ENCODE assay signal across 8 cellular contexts in genomic region chrX:281166-281999, GRCh38. TPM values are rescaled to one million over a fixed set of nuclear protein-coding genes. Genes with fewer than 3 reads are reported as not detected.
DNase-seq lines count a peak whose midpoint lies in the region; ATAC-seq, FAIRE-seq and TF ChIP-seq lines count a peak whose summit lies in the region.

Gene PLCXD1 (plus strand): TSS chrX:281381. CDS start chrX:284188, 2,807 bp downstream.

- peaks cover 7% of the 10 kb centered on the region for H3K4me1 ChIP-seq in CD4-positive, alpha-beta memory T cell (ENCODE audit: insufficient read depth, low read length)
- peaks cover 4 to 27% of the 10 kb centered on the region in 2 experiments; a peak in 4 of 5 replicates for H3K4me1 ChIP-seq in K562 (replicated peaks in 1 of 2; ENCODE audit: control insufficient read depth in 2 of 2, insufficient read depth in 2 of 2, low read length in 2 of 2)

- no peaks in the 10 kb centered on the region for H3K9me1 ChIP-seq in K562 (ENCODE audit: control insufficient read depth, insufficient read depth, low read length)

- peak; percentile 44; the same call in 1 of the 2 replicates for TF ChIP-seq POLR2A in K562 (conservative IDR thresholded peaks at IDR 0.05)

- POLR2A ChIA-PET in CD4-positive, alpha-beta memory T cell (lab: Charles Lee; ENCODE audit: partially characterized antibody) = no interaction called here
- POLR2A ChIA-PET in K562 (lab: Yijun Ruan, JAX) = no interaction called here

- in situ Hi-C loops in K562 (cut with MboI) = no loop called here

- H3K79me2 ChIP-seq in K562 (ENCODE audit: control insufficient read depth, insufficient read depth, low read length) = peaks cover 41% of the 10 kb centered on the region

- no peak for TF ChIP-seq RAD21 in K562 (CRISPR knock-in tag; conservative IDR thresholded peaks at IDR 0.05 in 1 of 2, IDR thresholded peaks at IDR 0.05 in 1 of 2)

- peak within 1 kb of the TSS; percentile 80 to 94 for H3K9ac ChIP-seq in K562 (ENCODE audit: insufficient read depth in 1 of 2, low read depth in 2 of 2, low read length in 2 of 2)

- no peaks in the 10 kb centered on the region for H3K9me3 ChIP-seq in CD4-positive, alpha-beta memory T cell (ENCODE audit: control insufficient read depth in 1 of 2, low read length in 2 of 2)
- H3K9me3 ChIP-seq in K562 (replicated peaks; ENCODE audit: control insufficient read depth, insufficient read depth, low read depth, low read length) = no peaks in the 10 kb centered on the region

- intact Hi-C loops in CD4-positive, alpha-beta memory T cell (cut with micrococcal nuclease) = no loop called here
- intact Hi-C loops in K562 (cut with micrococcal nuclease) = no loop called here

- peak within 1 kb of the TSS; percentile 58; the same call in 1 of the 2 replicates for H2AFZ ChIP-seq in K562 (ENCODE audit: low read depth, low read length)

- no peaks in the 10 kb centered on the region for H3K9me3 Mint-ChIP-seq in CD4-positive, alpha-beta memory T cell

- peak within 1 kb of the TSS in 6 of 8 donors; percentile 26 to 81 (median 70) for H3K4me3 Mint-ChIP-seq in CD4-positive, alpha-beta memory T cell

- WGBS in K562 (ENCODE audit: insufficient coverage, low coverage, missing lambda C conversion rate) = 0% methylated on average over 12 of the region's 25 CpGs

- H3K36me3 Mint-ChIP-seq in CD4-positive, alpha-beta memory T cell = peaks cover 2 to 9% of the 10 kb centered on the region in 2 donors

- BruUV-seq in K562 (replicated peaks; lab: Mats Ljungman, UMichigan) = TSS peak; percentile 57

- no peak for DNase-seq in CD4-positive, alpha-beta memory T cell
- DNase-seq in HK-2 (ENCODE audit: unreplicated experiment) (peak; percentile 42), K562 (ENCODE audit: extremely low read depth in 1 of 4, low spot score in 3 of 4) (peak; percentile 64 to 89 (median 77)), iris pigment epithelial cell (ENCODE audit: low read depth) (peak; percentile 20), NCI-H2107 (lab: John Stamatoyannopoulos, UW) (no peak), NCI-H2081 treated with DMSO at 0.1 percent for 48 hours (lab: John Stamatoyannopoulos, UW) (no peak)

- peak; percentile 85 for FAIRE-seq in K562 (lab: Jason Lieb, UNC)

- no peak within 1 kb of the TSS for H3K27ac ChIP-seq in CD4-positive, alpha-beta memory T cell (ENCODE audit: low read depth, low read length)
- peak within 1 kb of the TSS; percentile 90 for H3K27ac ChIP-seq in K562 (ENCODE audit: extremely low read depth, low read depth, low read length)

- no peaks in the 10 kb centered on the region for H3K27me3 ChIP-seq in CD4-positive, alpha-beta memory T cell (ENCODE audit: insufficient read depth, low read length)
- H3K27me3 ChIP-seq in K562 (ENCODE audit: control insufficient read depth in 2 of 2, insufficient read depth in 2 of 2, low read length in 2 of 2) = no peaks in the 10 kb centered on the region

- H4K20me1 ChIP-seq in K562 (replicated peaks; ENCODE audit: control insufficient read depth, insufficient read depth, low read length) = no peaks in the 10 kb centered on the region

- no peak within 1 kb of the TSS for H3K4me3 ChIP-seq in CD4-positive, alpha-beta memory T cell (ENCODE audit: low read length in 2 of 2)
- peak within 1 kb of the TSS; percentile 62 for H3K4me3 ChIP-seq in K562

- H3K27ac Mint-ChIP-seq in CD4-positive, alpha-beta memory T cell = peak within 1 kb of the TSS in 5 of 7 donors; percentile 32 to 89 (median 54)

- no peaks in the 10 kb centered on the region for H3K27me3 Mint-ChIP-seq in CD4-positive, alpha-beta memory T cell

- CTCF ChIA-PET in CD4-positive, alpha-beta memory T cell (lab: Charles Lee; ENCODE audit: partially characterized antibody) = no interaction called here
- CTCF ChIA-PET in K562 (lab: Yijun Ruan, JAX; ENCODE audit: low intra/inter-chr PET ratio) = no interaction called here

- TF ChIP-seq EP300 in K562 (IDR thresholded peaks at IDR 0.05; ENCODE audit: low read length) = no peak

- H3K4me2 ChIP-seq in K562 (ENCODE audit: insufficient read depth, low read length) = peak within 1 kb of the TSS; percentile 92

- H3K4me1 Mint-ChIP-seq in CD4-positive, alpha-beta memory T cell = peaks cover 3 to 41% (median 17%) of the 10 kb centered on the region in 4 donors

- TF ChIP-seq CTCF in K562 (IDR thresholded peaks at IDR 0.05 in 2 of 3, conservative IDR thresholded peaks at IDR 0.05 in 1 of 3; ENCODE audit: insufficient read depth in 2 of 3, low read depth in 1 of 3, low read length in 3 of 3) = no peak
- TF ChIP-seq CTCF in subcutaneous adipose tissue (IDR thresholded peaks at IDR 0.05; ENCODE audit: low read depth) = no peak

- ATAC-seq in K562 (peak; percentile 68), HG03460 (IDR thresholded peaks at IDR 0.05; ENCODE audit: unreplicated experiment) (no peak)

- H3K36me3 ChIP-seq in CD4-positive, alpha-beta memory T cell (ENCODE audit: insufficient read depth, low read length) = peaks cover 3% of the 10 kb centered on the region
- H3K36me3 ChIP-seq in K562 (ENCODE audit: control insufficient read depth, insufficient read depth, low read length) = peaks cover 25% of the 10 kb centered on the region

TF ChIP-seq in K562, 482 proteins besides CTCF, POLR2A, EP300 and RAD21 (continues in another document):
- TF ChIP-seq CBX3 (IDR thresholded peaks at IDR 0.05; ENCODE audit: borderline replicate concordance in 1 of 2, low read length in 2 of 2) = 0 out of 3 replicates have a peak, but pooled peaks of 1 of the 2 experiments have one; percentile 12
- peak; percentile 46; the same call in 1 of the 2 replicates for TF ChIP-seq ETV1 (tag; conservative IDR thresholded peaks at IDR 0.05; ENCODE audit: low read depth)
- no peak for TF ChIP-seq AFF1 (IDR thresholded peaks at IDR 0.05; ENCODE audit: low read depth in 1 of 2, partially characterized antibody in 2 of 2)
- TF ChIP-seq NR3C1 (CRISPR knock-in tag; IDR thresholded peaks at IDR 0.05) = no peak
- TF ChIP-seq CHD1 (IDR thresholded peaks at IDR 0.05; ENCODE audit: low read length) = peak; percentile 39
- no peak for TF ChIP-seq ZNF830 (CRISPR knock-in tag; IDR thresholded peaks at IDR 0.05)
- TF ChIP-seq EGR1 (conservative IDR thresholded peaks at IDR 0.05) = 0 out of 2 replicates have a peak, but pooled peaks have one; percentile 17

RNA-seq across cellular contexts. Expression of gene PLCXD1, which starts in this region (rescaled TPM):
- 10 to 100 TPM; 28.3 to 28.7 TPM for total RNA-seq in CD4-positive, alpha-beta memory T cell
- polyA plus RNA-seq in CD4-positive, alpha-beta memory T cell = 1 to 10 TPM; 3.1 to 8.4 TPM
- 52.4 and 139 TPM in 2 replicates for total RNA-seq in K562 (2011; cell fraction: chromatin; rRNA removed; ENCODE audit: low replicate concordance)
- 83.4 and 116 TPM in 2 replicates for total RNA-seq in K562 (2011; cell fraction: nucleolus; rRNA removed)
- total RNA-seq in K562 (2011; cell fraction: nucleoplasm; rRNA removed) = 77.7 and 93.6 TPM in 2 replicates
- total RNA-seq in K562 (2014; rRNA removed) (43.8 and 63.8 TPM in 2 replicates), K562 (2014; rRNA removed; fragmentation: Illumina TruSeq; extraction: Trizol) (10.8 and 12.2 TPM in 2 replicates), K562 (2015; rRNA removed; fragmentation: Illumina TruSeq; extraction: Trizol) (26.0 and 27.3 TPM in 2 replicates), K562 (2021) (50.5 and 52.6 TPM in 2 replicates), subcutaneous adipose tissue (10 to 100 TPM in 3 of 4 donors, 1 to 10 TPM in 1; 6.6 to 84.2 (median 11.3) TPM)
- polyA plus RNA-seq in K562 (2011; rRNA removed) (39.5 and 63.7 TPM in 2 replicates), K562 (2014; fragmentation: Illumina TruSeq; extraction: Trizol) (40.7 and 60.2 TPM in 2 replicates), K562 (2014; fragmentation: Nextera tagmentation; extraction: Ambion mirVana) (1 to 10 TPM; 6.0 to 6.2 TPM), K562 (2014; rRNA removed) (57.0 and 60.2 TPM in 2 replicates)
- 70.2 and 75.4 TPM in 2 replicates for polyA plus RNA-seq in K562 (2011; cell fraction: cytosol; rRNA removed)
- polyA plus RNA-seq in K562 (2011; cell fraction: nucleus; rRNA removed) = 99.5 and 137 TPM in 2 replicates
- 42.8 and 49.2 TPM in 2 replicates for polyA plus RNA-seq in K562 (2012)
- 27.5 and 36.2 TPM in 2 replicates for polyA minus RNA-seq in K562 (2011; rRNA and poly(A)+ RNA removed)
- 64.6 and 108 TPM in 2 replicates for polyA minus RNA-seq in K562 (2011; cell fraction: cytosol; rRNA and poly(A)+ RNA removed)
- polyA minus RNA-seq in K562 (2011; cell fraction: nucleus; rRNA and poly(A)+ RNA removed) = 37.3 and 47.7 TPM in 2 replicates

Comparison
In these comparisons a context has a peak if more than half of its experiments do, and no peak if none do; other contexts are left out.
1. DNase-seq: peak in HK-2 (single experiment), K562 (4 of 4) and iris pigment epithelial cell (single experiment); none in CD4-positive, alpha-beta memory T cell (0 of 5), NCI-H2107 (single experiment) and NCI-H2081 treated with DMSO at 0.1 percent for 48 hours (single experiment).